ENCODE assay signal across 8 cellular contexts in genomic region chr10:100009793-100010676, GRCh38. TPM values are rescaled to one million over a fixed set of nuclear protein-coding genes. Genes with fewer than 3 reads are reported as not detected.
A peak's percentile ranks its signal among the peaks of the same experiment; 100 is the strongest.
DNase-seq lines count a peak whose midpoint lies in the region; ATAC-seq and TF ChIP-seq lines count a peak whose summit lies in the region.

DNMBP (minus strand) TSS chr10:100009947; CDS start chr10:99972124, 37,823 bp downstream.

- peak within 1 kb of the TSS; percentile 98 for H3K4me2 ChIP-seq in PC-9

- intact Hi-C loops in PC-9 (cut with micrococcal nuclease; ENCODE audit: unreplicated experiment) = loop anchor here (1.0 to 5.0 kb wide), 3 partner anchors 33 to 104 kb away; no protein-coding TSS in a partner anchor

- H3F3A ChIP-seq in PC-9 (ENCODE audit: insufficient read depth, low read depth) = peaks cover 37% of the 10 kb centered on the region

- H3K27ac ChIP-seq in PC-9 = peak within 1 kb of the TSS; percentile 93; the same call in 1 of the 2 replicates

- H3K9me2 ChIP-seq in PC-9 (ENCODE audit: insufficient read depth) = no peaks in the 10 kb centered on the region

- peak within 1 kb of the TSS; percentile 86 for H2AFZ ChIP-seq in PC-9

- POLR2A ChIA-PET in PC-9 (lab: Charles Lee; ENCODE audit: unreplicated experiment) = no interaction called here

- no peaks in the 10 kb centered on the region for H3K27me3 ChIP-seq in PC-9 (ENCODE audit: insufficient read depth, low read depth)

- peaks cover 34% of the 10 kb centered on the region for H3K4me1 ChIP-seq in PC-9 (replicated peaks; ENCODE audit: insufficient read depth)

- CTCF ChIA-PET in PC-9 (lab: Charles Lee) = interaction anchor here (0.5 to 1.7 kb wide), 5 partner anchors 24 to 526 kb away, joined by 3 to 11 read pairs (median 5); partner anchors contain the start of gene HIF1AN

- peaks cover 53 to 73% (median 68%) of the 10 kb centered on the region in 3 donors for H3K4me1 Mint-ChIP-seq in naive B cell
- peaks cover 39% of the 10 kb centered on the region for H3K4me1 Mint-ChIP-seq in stimulated activated effector memory CD8-positive, alpha-beta T cell treated with anti-CD3 and anti-CD28 coated beads, Interleukin-12 subunit alpha, Interleukin-12 subunit beta, amount 100 ng/mL, for 72 hours

- no peaks in the 10 kb centered on the region for H3K36me3 Mint-ChIP-seq in naive B cell
- H3K36me3 Mint-ChIP-seq in stimulated activated effector memory CD8-positive, alpha-beta T cell treated with anti-CD3 and anti-CD28 coated beads, Interleukin-12 subunit alpha, Interleukin-12 subunit beta, amount 100 ng/mL, for 72 hours = peaks cover 4% of the 10 kb centered on the region

- H3K9me3 Mint-ChIP-seq in naive B cell = no peaks in the 10 kb centered on the region
- no peaks in the 10 kb centered on the region for H3K9me3 Mint-ChIP-seq in stimulated activated effector memory CD8-positive, alpha-beta T cell treated with anti-CD3 and anti-CD28 coated beads, Interleukin-12 subunit alpha, Interleukin-12 subunit beta, amount 100 ng/mL, for 72 hours

- H4K20me1 ChIP-seq in PC-9 (ENCODE audit: insufficient read depth) = no peaks in the 10 kb centered on the region

- ATAC-seq in GM19397 (IDR thresholded peaks at IDR 0.05; ENCODE audit: unreplicated experiment) = peak; percentile 78
- ATAC-seq in HG03558 (IDR thresholded peaks at IDR 0.05; ENCODE audit: extremely low read depth, unreplicated experiment) = peak; percentile 37
- ATAC-seq in naive B cell (ENCODE audit: low read depth in 2 of 2) = peak; percentile 82 to 86
- peak; percentile 96 for ATAC-seq in stimulated activated effector memory CD8-positive, alpha-beta T cell treated with anti-CD3 and anti-CD28 coated beads, Interleukin-12 subunit alpha, Interleukin-12 subunit beta, amount 100 ng/mL, for 72 hours

- BruUV-seq in PC-9 (replicated peaks; lab: Mats Ljungman, UMichigan) = no TSS peak

- DNase-seq in COR-L47 (lab: John Stamatoyannopoulos, UW) (peak; percentile 63), PC-9 (peak; percentile 59 to 76), activated T-helper 1 cell treated with Interleukin-2 at 50 U/mL for 16 hours (ENCODE audit: low read depth) (peak; percentile 71), fibroblast of gingiva (ENCODE audit: low read depth) (peak; percentile 78), naive B cell (peak; percentile 88)
- peak; percentile 82 to 88 for DNase-seq in stimulated activated effector memory CD8-positive, alpha-beta T cell treated with anti-CD3 and anti-CD28 coated beads, Interleukin-12 subunit alpha, Interleukin-12 subunit beta, amount 100 ng/mL, for 72 hours (ENCODE audit: low spot score in 2 of 2)

- peak within 1 kb of the TSS; percentile 90 to 97 (median 94) for H3K4me3 Mint-ChIP-seq in naive B cell
- peak within 1 kb of the TSS; percentile 79 for H3K4me3 Mint-ChIP-seq in stimulated activated effector memory CD8-positive, alpha-beta T cell treated with anti-CD3 and anti-CD28 coated beads, Interleukin-12 subunit alpha, Interleukin-12 subunit beta, amount 100 ng/mL, for 72 hours

- H3K36me3 ChIP-seq in PC-9 (ENCODE audit: low read depth) = no peaks in the 10 kb centered on the region

- peaks cover 33% of the 10 kb centered on the region for H3K79me2 ChIP-seq in PC-9 (ENCODE audit: low read depth)

- peak within 1 kb of the TSS; percentile 91 to 97 (median 92) for H3K27ac Mint-ChIP-seq in naive B cell
- H3K27ac Mint-ChIP-seq in stimulated activated effector memory CD8-positive, alpha-beta T cell treated with anti-CD3 and anti-CD28 coated beads, Interleukin-12 subunit alpha, Interleukin-12 subunit beta, amount 100 ng/mL, for 72 hours = peak within 1 kb of the TSS; percentile 82

- TF ChIP-seq CTCF in PC-9 (conservative IDR thresholded peaks at IDR 0.05) = peak; percentile 58

- peak within 1 kb of the TSS; percentile 81 for H3K4me3 ChIP-seq in PC-9

- H3K27me3 Mint-ChIP-seq in naive B cell = no peaks in the 10 kb centered on the region

- H3K9me3 ChIP-seq in PC-9 (ENCODE audit: insufficient read depth, low read depth) = no peaks in the 10 kb centered on the region

RNA-seq across cellular contexts. Expression of gene DNMBP, which starts in this region (rescaled TPM):
- total RNA-seq in PC-9 (2021) = 11.8 and 14.9 TPM in 2 replicates
- 10 to 100 TPM in 1 of 6 donors, 1 to 10 TPM in 5; 1.2 to 11.9 (median 6.1) TPM for polyA plus RNA-seq in naive B cell (ENCODE audit: low read depth in 6 of 6)

Comparison
In these comparisons a context has a peak if more than half of its experiments do, and no peak if none do; other contexts are left out.
1. Peak in every context shown above with its lines: DNase-seq, ATAC-seq, H3K4me3 ChIP-seq and H3K27ac ChIP-seq.
2. ATAC-seq: peak in every context shown above with its lines; median percentile 96 in stimulated activated effector memory CD8-positive, alpha-beta T cell treated with anti-CD3 and anti-CD28 coated beads, Interleukin-12 subunit alpha, Interleukin-12 subunit beta, amount 100 ng/mL, for 72 hours; 84 in naive B cell; 78 in GM19397; 37 in HG03558.